18 cellular contexts compared by ENCODE assay signal in genomic region chr20:58233393-58233792, GRCh38. TPM values are rescaled to one million over a fixed set of nuclear protein-coding genes. Genes with fewer than 3 reads are reported as not detected.
DNase-seq lines count a peak whose midpoint lies in the region; ATAC-seq and TF ChIP-seq lines count a peak whose summit lies in the region.
"Had no signal": no experiment of that assay in that cellular context is flagged by ENCODE, and none has a peak within 500 bp of the region (broad histone marks: within the 10 kb centered on the region; RNA-seq: fewer than 3 reads in every experiment).

No MANE protein-coding gene starts in this region.

- DNase-seq in RWPE2 (ENCODE audit: low spot score) (peak; percentile 79), ecto neural progenitor cell (ENCODE audit: low spot score) (peak; percentile 43), osteocyte (ENCODE audit: extremely low spot score, unreplicated experiment) (peak; percentile 63), nephron progenitor cell (no peak), DMS53 (lab: John Stamatoyannopoulos, UW) (no peak)
- peak; percentile 27 for DNase-seq in activated CD8-positive, alpha-beta memory T cell treated with anti-CD3 and anti-CD28 coated beads, Interleukin-2, amount 10 ng/mL, durations not matched to agents 7 days and 5 days
- DNase-seq: C1 segment of cervical spinal cord, COR-L47, HCEC 1CT had no signal

- TF ChIP-seq CTCF in RWPE2 (IDR thresholded peaks at IDR 0.05; ENCODE audit: poor library complexity, severe bottlenecking), result no peak
- no peak for TF ChIP-seq CTCF in osteocyte (IDR thresholded peaks at IDR 0.05)
- TF ChIP-seq CTCF in nephron progenitor cell (IDR thresholded peaks at IDR 0.05), result no peak

- H3K4me1 ChIP-seq in RWPE2 (ENCODE audit: insufficient read depth, poor library complexity, severe bottlenecking), result no peaks in the 10 kb centered on the region

- peaks cover 30% of the 10 kb centered on the region for H3K4me1 Mint-ChIP-seq in activated CD8-positive, alpha-beta memory T cell treated with anti-CD3 and anti-CD28 coated beads, Interleukin-2, amount 10 ng/mL, durations not matched to agents 7 days and 5 days
- peaks cover 27% of the 10 kb centered on the region for H3K4me1 Mint-ChIP-seq in osteocyte (ENCODE audit: unreplicated experiment)
- H3K4me1 Mint-ChIP-seq in nephron progenitor cell, result peaks cover 29% of the 10 kb centered on the region

- CTCF ChIA-PET in activated CD8-positive, alpha-beta memory T cell treated with anti-CD3 and anti-CD28 coated beads, Interleukin-2, amount 10 ng/mL, durations not matched to agents 7 days and 5 days (lab: Charles Lee), result interaction anchor here (0.7 to 3.0 kb wide), 4 partner anchors 12 to 415 kb away, joined by 3 to 8 read pairs (median 6); no protein-coding TSS in a partner anchor

- no peak overlapping the region for H3K4me3 Mint-ChIP-seq in activated CD8-positive, alpha-beta memory T cell treated with anti-CD3 and anti-CD28 coated beads, Interleukin-2, amount 10 ng/mL, durations not matched to agents 7 days and 5 days
- H3K4me3 Mint-ChIP-seq in osteocyte (ENCODE audit: unreplicated experiment) (no peak overlapping the region), nephron progenitor cell (no peak overlapping the region)
- H3K4me3 Mint-ChIP-seq: CD4-positive, alpha-beta memory T cell had no signal

- H3K9me3 ChIP-seq in RWPE2 (ENCODE audit: severe bottlenecking), result no peaks in the 10 kb centered on the region

- H3K27me3 ChIP-seq in RWPE2 (ENCODE audit: insufficient read depth, poor library complexity, severe bottlenecking), result peaks cover 20% of the 10 kb centered on the region

- no peak overlapping the region for H3K27ac Mint-ChIP-seq in activated CD8-positive, alpha-beta memory T cell treated with anti-CD3 and anti-CD28 coated beads, Interleukin-2, amount 10 ng/mL, durations not matched to agents 7 days and 5 days
- no peak overlapping the region for H3K27ac Mint-ChIP-seq in osteocyte (ENCODE audit: unreplicated experiment)
- H3K27ac Mint-ChIP-seq in nephron progenitor cell, result no peak overlapping the region

- peaks cover 25% of the 10 kb centered on the region for H3K27me3 Mint-ChIP-seq in activated CD8-positive, alpha-beta memory T cell treated with anti-CD3 and anti-CD28 coated beads, Interleukin-2, amount 10 ng/mL, durations not matched to agents 7 days and 5 days
- H3K27me3 Mint-ChIP-seq in osteocyte (ENCODE audit: unreplicated experiment), result peaks cover 37% of the 10 kb centered on the region
- H3K27me3 Mint-ChIP-seq in nephron progenitor cell (ENCODE audit: low read depth, poor library complexity), result peaks cover 57% of the 10 kb centered on the region

- ATAC-seq in RWPE2 (ENCODE audit: low read depth) (no peak), GM19395 (IDR thresholded peaks at IDR 0.05; ENCODE audit: unreplicated experiment) (no peak), GM19463 (IDR thresholded peaks at IDR 0.05; ENCODE audit: unreplicated experiment) (no peak)
- no peak for ATAC-seq in activated CD8-positive, alpha-beta memory T cell treated with anti-CD3 and anti-CD28 coated beads, Interleukin-2, amount 10 ng/mL, durations not matched to agents 7 days and 5 days

- peaks cover 10% of the 10 kb centered on the region for H3K36me3 Mint-ChIP-seq in activated CD8-positive, alpha-beta memory T cell treated with anti-CD3 and anti-CD28 coated beads, Interleukin-2, amount 10 ng/mL, durations not matched to agents 7 days and 5 days
- peaks cover 5% of the 10 kb centered on the region for H3K36me3 Mint-ChIP-seq in osteocyte (ENCODE audit: unreplicated experiment)
- H3K36me3 Mint-ChIP-seq in nephron progenitor cell (ENCODE audit: low read depth), result peaks cover 4% of the 10 kb centered on the region

- no peak overlapping the region for H3K4me3 ChIP-seq in RWPE2 (ENCODE audit: severe bottlenecking)
- H3K4me3 ChIP-seq: GM23248 had no signal

- H3K36me3 ChIP-seq in RWPE2 (ENCODE audit: low read depth), result peaks cover 16% of the 10 kb centered on the region

- H3K27ac ChIP-seq in RWPE2 (ENCODE audit: poor library complexity, severe bottlenecking), result no peak overlapping the region
- H3K27ac ChIP-seq: GM23248 had no signal

- no peaks in the 10 kb centered on the region for H3K9me3 Mint-ChIP-seq in activated CD8-positive, alpha-beta memory T cell treated with anti-CD3 and anti-CD28 coated beads, Interleukin-2, amount 10 ng/mL, durations not matched to agents 7 days and 5 days (ENCODE audit: low read depth)
- H3K9me3 Mint-ChIP-seq in osteocyte (ENCODE audit: unreplicated experiment) (no peaks in the 10 kb centered on the region), nephron progenitor cell (no peaks in the 10 kb centered on the region)

RNA-seq across cellular contexts. Expression of gene ANKRD60, which starts 4.9 kb away (rescaled TPM):
- not detected for total RNA-seq in activated CD8-positive, alpha-beta memory T cell treated with anti-CD3 and anti-CD28 coated beads, Interleukin-2, amount 10 ng/mL, durations not matched to agents 7 days and 5 days
- not detected in 2 replicates for total RNA-seq in osteocyte
- total RNA-seq: A172; A673; Calu3; CD4-positive, alpha-beta memory T cell; GM23248; H1; H7 had no signal

Comparison
In these comparisons a context has a peak if more than half of its experiments do, and no peak if none do; other contexts are left out.
1. DNase-seq: peak in RWPE2 (single experiment), activated CD8-positive, alpha-beta memory T cell treated with anti-CD3 and anti-CD28 coated beads, Interleukin-2, amount 10 ng/mL, durations not matched to agents 7 days and 5 days (single experiment), ecto neural progenitor cell (single experiment) and osteocyte (single experiment); none in nephron progenitor cell (single experiment) and DMS53 (single experiment).